In the genomic region with DNA sequence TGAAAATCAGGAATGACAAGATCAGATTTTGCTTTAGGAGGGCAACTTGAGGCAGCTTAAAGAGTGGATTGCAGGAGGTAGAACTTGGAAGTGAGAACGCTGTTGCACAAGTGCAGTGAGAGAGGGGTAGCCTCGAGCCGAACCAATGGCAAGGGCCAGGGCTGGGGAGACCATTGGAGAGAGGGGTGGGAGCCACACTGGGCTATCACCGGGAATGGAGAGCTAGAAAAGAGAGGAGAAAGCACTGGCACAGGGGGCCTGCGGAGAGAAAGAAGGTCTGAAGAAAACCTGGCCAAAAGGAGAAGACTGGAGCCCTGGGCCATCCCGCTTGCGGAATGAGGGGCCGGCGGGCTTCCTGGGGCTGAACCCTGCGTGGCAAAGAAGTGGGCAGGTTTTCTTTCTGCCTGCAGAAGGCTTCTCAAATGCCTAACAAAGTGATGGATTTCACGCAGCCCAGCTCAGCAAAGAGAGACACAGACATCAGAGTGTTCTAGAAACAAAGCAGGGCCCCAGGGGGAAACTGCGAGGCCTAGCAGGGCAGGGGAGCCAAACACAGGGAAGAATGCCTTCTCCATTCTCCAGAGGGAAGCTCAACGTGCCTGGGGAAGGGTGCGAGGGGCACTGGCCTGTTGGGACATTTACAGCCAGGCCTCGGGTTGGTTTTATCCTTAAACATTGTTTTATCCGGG, we compare ENCODE assay signal across 11 cellular contexts. TPM values are rescaled to one million over a fixed set of nuclear protein-coding genes. Genes with fewer than 3 reads are reported as not detected.
DNase-seq lines count a peak whose midpoint lies in the region; ATAC-seq and TF ChIP-seq lines count a peak whose summit lies in the region.
"Had no signal": no experiment of that assay in that cellular context is flagged by ENCODE, and none has a peak within 500 bp of the region (broad histone marks: within the 10 kb centered on the region; RNA-seq: fewer than 3 reads in every experiment).

No MANE protein-coding gene starts in this region.

- H3K36me3 Mint-ChIP-seq in activated naive CD8-positive, alpha-beta T cell, result peaks cover 5% of the 10 kb centered on the region
- no peaks in the 10 kb centered on the region for H3K36me3 Mint-ChIP-seq in natural killer cell

- H3K27me3 ChIP-seq in BLaER1 (no peaks in the 10 kb centered on the region), H7 (ENCODE audit: control insufficient read depth, insufficient read depth, low read length) (peaks cover 5% of the 10 kb centered on the region)

- peaks cover 9% of the 10 kb centered on the region for H3K36me3 ChIP-seq in BLaER1
- H3K36me3 ChIP-seq in H7 (replicated peaks; ENCODE audit: control insufficient read depth, insufficient read depth, low read length), result no peaks in the 10 kb centered on the region

- ATAC-seq in natural killer cell (no peak), HG02970 (IDR thresholded peaks at IDR 0.05; ENCODE audit: low FRiP score, unreplicated experiment) (no peak), left lobe of liver (no peak)

- intact Hi-C loops in natural killer cell (cut with micrococcal nuclease), result loop anchor here (5.0 kb wide), 1 partner anchor 45 kb away; no protein-coding TSS in a partner anchor

- no peaks in the 10 kb centered on the region for H3K27me3 Mint-ChIP-seq in activated naive CD8-positive, alpha-beta T cell
- no peaks in the 10 kb centered on the region for H3K27me3 Mint-ChIP-seq in natural killer cell (ENCODE audit: low read depth in 2 of 2)

- H3K27ac ChIP-seq in BLaER1, result no peak overlapping the region; the same call in 1 of the 2 replicates

- H3K9me3 ChIP-seq in BLaER1, result no peaks in the 10 kb centered on the region

- H3K4me1 Mint-ChIP-seq in activated naive CD8-positive, alpha-beta T cell (ENCODE audit: low read depth), result peaks cover 33% of the 10 kb centered on the region
- peaks cover 20 to 31% of the 10 kb centered on the region in 2 donors for H3K4me1 Mint-ChIP-seq in natural killer cell

- no peak for TF ChIP-seq CTCF in natural killer cell (IDR thresholded peaks at IDR 0.05)

- 0 out of 2 replicates have a peak overlapping the region, but pooled peaks have one; percentile 88 for H3K9ac ChIP-seq in BLaER1

- H3K27ac Mint-ChIP-seq in activated naive CD8-positive, alpha-beta T cell, result peak overlapping the region; percentile 41
- peak overlapping the region; percentile 21 to 82 for H3K27ac Mint-ChIP-seq in natural killer cell

- peak overlapping the region; percentile 93 for H3K4me2 ChIP-seq in BLaER1

- peaks cover 42% of the 10 kb centered on the region for H3K4me1 ChIP-seq in BLaER1

- H3K4me3 Mint-ChIP-seq in activated naive CD8-positive, alpha-beta T cell, result peak overlapping the region; percentile 78
- peak overlapping the region; percentile 91 for H3K4me3 Mint-ChIP-seq in natural killer cell

- H3K9me3 Mint-ChIP-seq in activated naive CD8-positive, alpha-beta T cell (ENCODE audit: low read depth), result no peaks in the 10 kb centered on the region
- no peaks in the 10 kb centered on the region for H3K9me3 Mint-ChIP-seq in natural killer cell

- H4K20me1 ChIP-seq in BLaER1, result peaks cover 11% of the 10 kb centered on the region; the same call in 1 of the 2 replicates

- peak; percentile 60 for DNase-seq in H7
- no peak for DNase-seq in natural killer cell
- no peak for DNase-seq in SW480 (ENCODE audit: low spot score)
- DNase-seq in AG08396 (ENCODE audit: low spot score), result no peak
- DNase-seq in left lobe of liver (ENCODE audit: low spot score), result no peak
- DNase-seq: amygdala, NCI-H2227 treated with DMSO at 0.1 percent for 48 hours had no signal

- H3K4me3 ChIP-seq in BLaER1 (no peak overlapping the region; the same call in 1 of the 2 replicates), H7 (ENCODE audit: insufficient read depth, low read depth, low read length) (no peak overlapping the region)

RNA-seq across cellular contexts. Expression of a gene that starts 1.2 kb away (rescaled TPM):
- total RNA-seq in H7 (2014; rRNA removed; shearing (Covaris generic)), result 5.7 and 8.2 TPM in 2 replicates
- total RNA-seq in natural killer cell (10 to 100 TPM; 24.8 to 25.8 (median 25.3) TPM), left lobe of liver (5.0 TPM)
- total RNA-seq: LHCN-M2 had no signal

RNA-seq across cellular contexts. Expression of a gene that starts 16.5 kb away (rescaled TPM):
- 0.15 TPM in 1 of 2 replicates, not detected in the other for total RNA-seq in H7 (2014; rRNA removed; shearing (Covaris generic))
- total RNA-seq in natural killer cell (under 1 TPM in 1 of 3 donors, not detected in 2; 0.16 TPM), left lobe of liver (0.33 TPM)
- total RNA-seq: LHCN-M2 had no signal
